In the genomic region with DNA sequence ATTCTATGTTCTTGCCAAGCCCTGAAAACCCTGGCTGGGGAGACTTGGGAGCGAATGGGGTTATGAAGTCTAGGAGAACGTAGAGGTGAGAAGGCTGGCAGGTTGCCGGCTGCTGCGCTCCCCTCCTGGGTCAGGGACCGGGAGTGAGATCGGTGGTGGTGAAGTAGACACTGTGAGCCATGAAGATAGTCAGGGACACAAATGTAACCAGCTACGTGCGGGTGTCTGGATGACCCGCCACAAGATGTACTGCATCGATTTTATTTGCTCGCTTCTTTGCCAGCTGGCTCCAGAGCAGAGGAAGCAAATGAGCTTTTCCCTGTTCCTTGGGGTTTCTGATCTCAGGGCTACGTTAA, we compare ENCODE assay signal across 21 cellular contexts.
DNase-seq lines count a peak whose midpoint lies in the region; ATAC-seq and TF ChIP-seq lines count a peak whose summit lies in the region.
"Had no signal": no experiment of that assay in that cellular context is flagged by ENCODE, and none has a peak within 500 bp of the region (broad histone marks: within the 10 kb centered on the region; RNA-seq: fewer than 3 reads in every experiment).

No MANE protein-coding gene starts in this region.

- peaks cover 2% of the 10 kb centered on the region for H3K27me3 Mint-ChIP-seq in mesothelial cell of epicardium (ENCODE audit: low read depth)

- H3K79me1 ChIP-seq in mesenchymal stem cell (replicated peaks; ENCODE audit: low read length, poor library complexity, severe bottlenecking) = no peaks in the 10 kb centered on the region

- H2BK120ac ChIP-seq in mesenchymal stem cell (ENCODE audit: low read depth, low read length) = no peak overlapping the region

- H3K9ac ChIP-seq in adipocyte (ENCODE audit: low read length) = peak overlapping the region; percentile 13
- no peak overlapping the region for H3K9ac ChIP-seq in fibroblast of lung (ENCODE audit: insufficient read depth, low read length)
- peak overlapping the region; percentile 62 for H3K9ac ChIP-seq in mesenchymal stem cell (ENCODE audit: low read length)

- H3K18ac ChIP-seq in mesenchymal stem cell (ENCODE audit: low read depth in 1 of 2, low read length in 2 of 2) = peak overlapping the region in 1 of 2 experiments; percentile 22

- H3K4me1 ChIP-seq in adipocyte (ENCODE audit: control insufficient read depth, insufficient read depth, low read length) (peaks cover 46% of the 10 kb centered on the region), fibroblast of lung (ENCODE audit: control insufficient read depth, extremely low read depth, insufficient read depth, low read length) (peaks cover 2% of the 10 kb centered on the region), mesenchymal stem cell (ENCODE audit: control insufficient read depth, insufficient read depth, low read depth, low read length) (no peaks in the 10 kb centered on the region), psoas muscle (peaks cover 42% of the 10 kb centered on the region)

- no peaks in the 10 kb centered on the region for H3K36me3 Mint-ChIP-seq in mesothelial cell of epicardium

- H3K4me3 ChIP-seq in adipocyte (ENCODE audit: low read length) (peak overlapping the region; percentile 57), fibroblast of lung (replicated peaks in 1 of 4; ENCODE audit: control extremely low read depth in 1 of 4, insufficient read depth in 1 of 4, low read depth in 3 of 4, low read length in 4 of 4) (no peak overlapping the region), mesenchymal stem cell (ENCODE audit: insufficient read depth in 1 of 2, low read depth in 1 of 2, low read length in 2 of 2) (peak overlapping the region in 1 of 2 experiments; percentile 56), psoas muscle (peak overlapping the region; percentile 36)
- H3K4me3 ChIP-seq: K562 had no signal

- no peak overlapping the region for H3K4me3 Mint-ChIP-seq in mesothelial cell of epicardium
- H3K4me3 Mint-ChIP-seq: CD4-positive, alpha-beta T cell; HFFc6 had no signal

- H3K23ac ChIP-seq in mesenchymal stem cell (ENCODE audit: low read length in 2 of 2) = no peak overlapping the region

- WGBS in mesenchymal stem cell = 85% methylated on average over 12 of the region's 12 CpGs
- 20 to 32% (median 21%) methylated on average over 12 of the region's 12 CpGs for WGBS in psoas muscle, 3 donors

- H2BK5ac ChIP-seq in mesenchymal stem cell (ENCODE audit: low read depth, low read length, poor library complexity, severe bottlenecking) = no peak overlapping the region

- ATAC-seq in psoas muscle = no peak
- no peak for ATAC-seq in GM21360 (IDR thresholded peaks at IDR 0.05; ENCODE audit: unreplicated experiment)
- ATAC-seq: K562 had no signal

- TF ChIP-seq CTCF in fibroblast of lung (conservative IDR thresholded peaks at IDR 0.05 in 1 of 2, IDR thresholded peaks at IDR 0.05 in 1 of 2; ENCODE audit: low read depth in 1 of 2, low read length in 2 of 2) (no peak), psoas muscle (IDR thresholded peaks at IDR 0.05) (no peak), mesothelial cell of epicardium (IDR thresholded peaks at IDR 0.05; ENCODE audit: unreplicated experiment) (no peak)

- no peaks in the 10 kb centered on the region for H3K79me2 ChIP-seq in fibroblast of lung (ENCODE audit: control insufficient read depth, insufficient read depth, low read length)

- no peak for DNase-seq in adipocyte (ENCODE audit: low read depth)
- no peak for DNase-seq in fibroblast of lung (ENCODE audit: low read depth in 2 of 2)
- no peak for DNase-seq in mesenchymal stem cell
- DNase-seq in psoas muscle = peak in 1 of 2 donors; percentile 60
- DNase-seq in activated T-cell treated with anti-CD3 and anti-CD28 coated beads, Interleukin-2, amount 50 U/mL, for 48 hours = no peak
- DNase-seq in mesothelial cell of epicardium (ENCODE audit: low spot score in 2 of 2, unreplicated experiment in 2 of 2) = no peak
- DNase-seq in NAMALWA (ENCODE audit: low spot score) = no peak
- DNase-seq: CD4-positive, alpha-beta T cell; COR-L47; DMS79; HFFc6; MM.1S; NCI-H1092; NCI-H1436; NCI-H187 treated with DMSO at 0.1 percent for 48 hours; NCI-H2107; NCI-H446 treated with DMSO at 0.1 percent for 48 hours; NCI-H526 treated with DMSO at 0.1 percent for 48 hours; SIG-M5 had no signal

- no peak overlapping the region for H4K91ac ChIP-seq in mesenchymal stem cell (ENCODE audit: low read length)

- no peak overlapping the region for H2BK15ac ChIP-seq in mesenchymal stem cell (ENCODE audit: low read depth, poor library complexity, severe bottlenecking)

- no peak overlapping the region for H2BK12ac ChIP-seq in mesenchymal stem cell (ENCODE audit: low read length in 2 of 2)

- H3K27ac ChIP-seq in fibroblast of lung (ENCODE audit: insufficient read depth, low read length) = no peak overlapping the region
- H3K27ac ChIP-seq in mesenchymal stem cell (ENCODE audit: low read length, poor library complexity, severe bottlenecking) = no peak overlapping the region
- peak overlapping the region; percentile 60 for H3K27ac ChIP-seq in psoas muscle

- no peak overlapping the region for H2AK5ac ChIP-seq in mesenchymal stem cell (ENCODE audit: low read length, severe bottlenecking)

- no peak overlapping the region for H3K4ac ChIP-seq in mesenchymal stem cell (ENCODE audit: low read depth in 1 of 2, low read length in 2 of 2)

- intact Hi-C loops in psoas muscle (cut with DNase I) = loop anchor here in 1 of 2 donors (5.0 to 10.0 kb wide), 2 partner anchors 241 to 474 kb away; no protein-coding TSS in a partner anchor

- H2AFZ ChIP-seq in fibroblast of lung (ENCODE audit: low read length) (peak overlapping the region; percentile 4), mesenchymal stem cell (ENCODE audit: low read depth, low read length) (no peak overlapping the region)

- H3K4me1 Mint-ChIP-seq in mesothelial cell of epicardium = peaks cover 21% of the 10 kb centered on the region

- peak overlapping the region; percentile 59 for H3K4me2 ChIP-seq in fibroblast of lung (ENCODE audit: extremely low read depth, insufficient read depth, low read length)
- no peak overlapping the region for H3K4me2 ChIP-seq in mesenchymal stem cell (ENCODE audit: low read length, poor library complexity, severe bottlenecking)

- no peak overlapping the region for H3K27ac Mint-ChIP-seq in mesothelial cell of epicardium
- H3K27ac Mint-ChIP-seq: CD4-positive, alpha-beta T cell; HFFc6 had no signal

- no peaks in the 10 kb centered on the region for H3K27me3 ChIP-seq in adipocyte (replicated peaks; ENCODE audit: control insufficient read depth, insufficient read depth, low read length)
- H3K27me3 ChIP-seq in fibroblast of lung (ENCODE audit: control insufficient read depth, insufficient read depth, low read length) = no peaks in the 10 kb centered on the region
- H3K27me3 ChIP-seq in mesenchymal stem cell (ENCODE audit: control insufficient read depth in 1 of 2, insufficient read depth in 1 of 2, low read length in 2 of 2) = no peaks in the 10 kb centered on the region
- no peaks in the 10 kb centered on the region for H3K27me3 ChIP-seq in psoas muscle (ENCODE audit: insufficient read depth in 3 of 3, low read length in 2 of 3)

- H3K36me3 ChIP-seq in adipocyte (ENCODE audit: control insufficient read depth, insufficient read depth, low read length, severe bottlenecking) = no peaks in the 10 kb centered on the region
- no peaks in the 10 kb centered on the region for H3K36me3 ChIP-seq in fibroblast of lung (ENCODE audit: control insufficient read depth, insufficient read depth, low read length)
- H3K36me3 ChIP-seq in mesenchymal stem cell (ENCODE audit: control insufficient read depth in 1 of 2, insufficient read depth in 2 of 2, low read depth in 1 of 2, low read length in 2 of 2) = no peaks in the 10 kb centered on the region
- H3K36me3 ChIP-seq in psoas muscle (ENCODE audit: insufficient read depth in 1 of 2, low read depth in 1 of 2) = no peaks in the 10 kb centered on the region

- no peak overlapping the region for H4K8ac ChIP-seq in mesenchymal stem cell (ENCODE audit: low read length)

- no peak overlapping the region for H3K14ac ChIP-seq in mesenchymal stem cell (ENCODE audit: low read length in 2 of 2)

- peaks cover 3% of the 10 kb centered on the region for H3K9me3 Mint-ChIP-seq in mesothelial cell of epicardium
- H3K9me3 Mint-ChIP-seq: CD4-positive, alpha-beta T cell had no signal

- no peaks in the 10 kb centered on the region for H4K20me1 ChIP-seq in fibroblast of lung (ENCODE audit: control insufficient read depth, extremely low read depth, insufficient read depth, low read length)

- H3K9me3 ChIP-seq in adipocyte (ENCODE audit: control insufficient read depth, low read length) (no peaks in the 10 kb centered on the region), fibroblast of lung (ENCODE audit: control insufficient read depth, insufficient read depth, low read depth, low read length) (no peaks in the 10 kb centered on the region), mesenchymal stem cell (ENCODE audit: control insufficient read depth, low read length) (no peaks in the 10 kb centered on the region), psoas muscle (no peaks in the 10 kb centered on the region)

Comparison
In these comparisons a context has a peak if more than half of its experiments do, and no peak if none do; other contexts are left out.
1. H3K4me3 ChIP-seq: peak in adipocyte (single experiment) and psoas muscle (single experiment); none in fibroblast of lung (0 of 4).